In genomic region chr19:37334179-37335071, GRCh38 we compare ENCODE assay signal across 8 cellular contexts. TPM values are rescaled to one million over a fixed set of nuclear protein-coding genes. Genes with fewer than 3 reads are reported as not detected.
A peak's percentile ranks its signal among the peaks of the same experiment; 100 is the strongest.
DNase-seq lines count a peak whose midpoint lies in the region; TF ChIP-seq lines count a peak whose summit lies in the region.

No MANE protein-coding gene starts in this region.

- DNase-seq in DMS 273 (lab: John Stamatoyannopoulos, UW; ENCODE audit: unreplicated experiment) (peak; percentile 96), HCEC 1CT (peak; percentile 77), NCI-H2107 treated with DMSO at 0.1 percent for 48 hours (lab: John Stamatoyannopoulos, UW; ENCODE audit: unreplicated experiment) (peak; percentile 53), dermis blood vessel endothelial cell (peak; percentile 94), left kidney (ENCODE audit: low read depth, low spot score) (peak; percentile 98), OCI-LY7 (ENCODE audit: low spot score) (no peak)
- DNase-seq in activated CD4-positive, alpha-beta T cell treated with anti-CD3 and anti-CD28 coated beads, Interleukin-2, amount 50 U/mL, for 4 hours = peak; percentile 85 to 86
- peak; percentile 86 for DNase-seq in stimulated activated CD4-positive, alpha-beta T cell treated with anti-CD3 and anti-CD28 coated beads, Interleukin-1b, Interleukin-23, amount 100 ng/mL, for 48 hours

- no peak overlapping the region for H3K27ac ChIP-seq in OCI-LY7 (ENCODE audit: low read depth, low read length, poor library complexity, severe bottlenecking)

- H3K9me3 ChIP-seq in OCI-LY7 (ENCODE audit: low read length) = no peaks in the 10 kb centered on the region

- H3K4me1 ChIP-seq in OCI-LY7 (ENCODE audit: insufficient read depth, low read length, poor library complexity, severe bottlenecking) = no peaks in the 10 kb centered on the region

- CTCF ChIA-PET in OCI-LY7 (lab: Charles Lee; ENCODE audit: unreplicated experiment) = no interaction called here

- H3K4me2 ChIP-seq in OCI-LY7 (ENCODE audit: low read length) = no peak overlapping the region; the same call in 1 of the 2 replicates

- H2AFZ ChIP-seq in OCI-LY7 (ENCODE audit: low read length) = no peak overlapping the region

- H4K20me1 ChIP-seq in OCI-LY7 (ENCODE audit: insufficient read depth, low read length) = no peaks in the 10 kb centered on the region

- H3K79me2 ChIP-seq in OCI-LY7 (ENCODE audit: insufficient read depth, low read depth, low read length) = no peaks in the 10 kb centered on the region

- BruUV-seq in OCI-LY7 (replicated peaks; lab: Mats Ljungman, UMichigan) = no TSS peak

- intact Hi-C loops in OCI-LY7 (cut with micrococcal nuclease; ENCODE audit: unreplicated experiment) = no loop called here

- peaks cover 38% of the 10 kb centered on the region for H3K36me3 ChIP-seq in OCI-LY7 (ENCODE audit: insufficient read depth, low read length)

- POLR2A ChIA-PET in OCI-LY7 (lab: Charles Lee) = no interaction called here

- no peaks in the 10 kb centered on the region for H3K9me2 ChIP-seq in OCI-LY7 (ENCODE audit: insufficient read depth, low read length)

- H3K4me3 ChIP-seq in OCI-LY7 (ENCODE audit: low read depth, low read length, poor library complexity, severe bottlenecking) = no peak overlapping the region

- TF ChIP-seq CTCF in OCI-LY7 (conservative IDR thresholded peaks at IDR 0.05; ENCODE audit: low read length) = no peak

RNA-seq across cellular contexts. Expression of gene ZNF527, which starts 36.5 kb away (rescaled TPM):
- total RNA-seq in dermis blood vessel endothelial cell = 5.0 and 6.0 TPM in 2 replicates
- total RNA-seq in OCI-LY7 (2014; rRNA removed; shearing (Covaris generic)) = 7.9 and 9.2 TPM in 2 replicates
- total RNA-seq in OCI-LY7 (2022) = 5.4 and 9.6 TPM in 2 replicates
